1 cellular context compared by ENCODE assay signal in genomic region chr5:131229623-131230022, GRCh38.
TF ChIP-seq lines count a peak whose summit lies in the region.

No MANE protein-coding gene starts in this region.

TF ChIP-seq in GM23338, 12 proteins besides CTCF, POLR2A, EP300 and RAD21 (continued from another document):
- no peak for TF ChIP-seq ZNF462 (CRISPR knock-in tag; IDR thresholded peaks at IDR 0.05)
- no peak for TF ChIP-seq EZH2phosphoT487 (IDR thresholded peaks at IDR 0.05; ENCODE audit: unreplicated experiment)
- TF ChIP-seq ZNF331 (CRISPR knock-in tag; IDR thresholded peaks at IDR 0.05; ENCODE audit: low read depth), result no peak
- TF ChIP-seq, protein P1, sequence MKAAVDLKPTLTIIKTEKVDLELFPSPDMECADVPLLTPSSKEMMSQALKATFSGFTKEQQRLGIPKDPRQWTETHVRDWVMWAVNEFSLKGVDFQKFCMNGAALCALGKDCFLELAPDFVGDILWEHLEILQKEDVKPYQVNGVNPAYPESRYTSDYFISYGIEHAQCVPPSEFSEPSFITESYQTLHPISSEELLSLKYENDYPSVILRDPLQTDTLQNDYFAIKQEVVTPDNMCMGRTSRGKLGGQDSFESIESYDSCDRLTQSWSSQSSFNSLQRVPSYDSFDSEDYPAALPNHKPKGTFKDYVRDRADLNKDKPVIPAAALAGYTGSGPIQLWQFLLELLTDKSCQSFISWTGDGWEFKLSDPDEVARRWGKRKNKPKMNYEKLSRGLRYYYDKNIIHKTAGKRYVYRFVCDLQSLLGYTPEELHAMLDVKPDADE (IDR thresholded peaks at IDR 0.05), result no peak
